In the genomic region with DNA sequence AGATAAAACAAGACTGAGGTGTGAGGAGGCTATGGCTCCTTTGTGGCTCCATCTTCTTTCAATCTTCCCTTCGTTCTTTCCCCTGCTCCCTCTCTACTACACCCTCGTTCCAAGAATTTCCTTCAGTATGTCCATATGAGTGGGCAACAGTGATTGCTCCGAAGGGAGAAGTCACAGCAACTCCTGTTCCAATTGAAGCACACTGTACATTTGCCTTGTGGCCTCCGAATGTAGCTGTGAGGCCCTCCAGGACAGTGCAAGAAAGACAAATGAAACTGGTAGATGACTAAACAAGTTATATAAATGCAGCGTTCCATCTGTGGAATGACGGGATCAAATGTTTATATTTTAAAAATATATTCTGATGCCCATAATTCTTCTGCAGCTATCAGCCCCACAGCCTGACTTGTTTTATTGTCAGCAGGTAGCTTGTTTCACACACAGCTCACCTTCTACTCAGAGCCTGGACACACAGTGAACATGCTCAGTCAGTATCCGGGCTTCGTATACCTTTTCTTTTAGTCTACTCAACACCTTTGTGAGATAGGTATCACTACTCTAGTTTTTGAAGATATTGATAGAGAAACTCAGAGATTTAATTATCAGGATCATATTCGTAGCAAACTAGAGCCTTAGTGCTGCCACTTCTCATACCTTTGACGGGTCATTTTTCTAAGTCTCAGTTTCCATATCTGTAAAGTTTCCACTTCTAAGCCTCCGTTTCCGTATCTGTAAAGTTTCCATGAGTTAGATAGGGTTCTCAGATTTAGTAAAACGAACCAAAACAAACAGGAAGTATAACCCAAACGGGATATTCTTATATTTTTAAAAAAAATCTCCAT, we compare ENCODE assay signal across 8 cellular contexts. TPM values are rescaled to one million over a fixed set of nuclear protein-coding genes. Genes with fewer than 3 reads are reported as not detected.
DNase-seq lines count a peak whose midpoint lies in the region; ATAC-seq and TF ChIP-seq lines count a peak whose summit lies in the region.

No MANE protein-coding gene starts in this region.

- H3K27ac ChIP-seq in DOHH2 (ENCODE audit: low read depth, low read length) (peak overlapping the region; percentile 82), adrenal gland (peak overlapping the region; percentile 62 to 97 (median 94)), muscle layer of colon (ENCODE audit: low read depth, low read length) (peak overlapping the region; percentile 84)

- peak overlapping the region; percentile 79 for H3K4me3 ChIP-seq in DOHH2 (ENCODE audit: low read length)
- peak overlapping the region in 2 of 4 donors; percentile 82 to 98 for H3K4me3 ChIP-seq in adrenal gland
- H3K4me3 ChIP-seq in muscle layer of colon (ENCODE audit: low read depth in 1 of 2, low read length in 2 of 2) = no peak overlapping the region
- H3K4me3 ChIP-seq in H7 (ENCODE audit: insufficient read depth, low read depth, low read length) = no peak overlapping the region; the same call in 1 of the 2 replicates

- peak; percentile 21 for ATAC-seq in HG02973 (IDR thresholded peaks at IDR 0.05; ENCODE audit: unreplicated experiment)
- no peak for ATAC-seq in GM19324 (IDR thresholded peaks at IDR 0.05; ENCODE audit: low FRiP score, unreplicated experiment)

- H3K4me1 ChIP-seq in DOHH2 (ENCODE audit: control insufficient read depth, low read length) (peaks cover 20% of the 10 kb centered on the region), adrenal gland (replicated peaks in 1 of 2) (peaks cover 0 to 22% of the 10 kb centered on the region in 2 donors), muscle layer of colon (ENCODE audit: insufficient read depth, low read length) (peaks cover 6% of the 10 kb centered on the region)

- TF ChIP-seq POLR2A in adrenal gland (IDR thresholded peaks at IDR 0.05) = no peak

- TF ChIP-seq CTCF in DOHH2 (IDR thresholded peaks at IDR 0.05; ENCODE audit: low read depth, low read length, poor library complexity, severe bottlenecking) (no peak), adrenal gland (IDR thresholded peaks at IDR 0.05) (no peak)

- H3K9me3 ChIP-seq in DOHH2 (ENCODE audit: control insufficient read depth, insufficient read depth, low read length) = 0 out of 2 replicates have a peak, but pooled peaks cover 3% of the 10 kb centered on the region
- no peaks in the 10 kb centered on the region for H3K9me3 ChIP-seq in adrenal gland (replicated peaks in 1 of 3)
- no peaks in the 10 kb centered on the region for H3K9me3 ChIP-seq in muscle layer of colon (ENCODE audit: low read length)

- no peak for DNase-seq in adrenal gland
- DNase-seq in H7 = no peak
- DNase-seq in KG1 (lab: John Stamatoyannopoulos, UW) = no peak
- DNase-seq in LoVo (ENCODE audit: low spot score) = no peak

- H3K9me2 ChIP-seq in DOHH2 (replicated peaks; ENCODE audit: control insufficient read depth, low read length) = no peaks in the 10 kb centered on the region

- peaks cover 11% of the 10 kb centered on the region for H3F3A ChIP-seq in DOHH2 (ENCODE audit: control insufficient read depth, insufficient read depth)

- WGBS in adrenal gland, 4 donors = 67 to 73% (median 69%) methylated on average over 14 of the region's 14 CpGs

- peaks cover 44% of the 10 kb centered on the region for H3K79me2 ChIP-seq in DOHH2 (ENCODE audit: control insufficient read depth, low read length)

- H3K27me3 ChIP-seq in DOHH2 (ENCODE audit: control insufficient read depth, low read length) = no peaks in the 10 kb centered on the region
- H3K27me3 ChIP-seq in adrenal gland = no peaks in the 10 kb centered on the region
- H3K27me3 ChIP-seq in muscle layer of colon (ENCODE audit: control insufficient read depth in 1 of 2, insufficient read depth in 2 of 2, low read length in 2 of 2) = no peaks in the 10 kb centered on the region
- no peaks in the 10 kb centered on the region for H3K27me3 ChIP-seq in H7 (ENCODE audit: control insufficient read depth, insufficient read depth, low read length)

- H3K9ac ChIP-seq in muscle layer of colon (ENCODE audit: low read length) = no peak overlapping the region

- intact Hi-C loops in adrenal gland (cut with DNase I) = no loop called here

- H3K4me2 ChIP-seq in DOHH2 (ENCODE audit: low read length) = peak overlapping the region; percentile 84

- no peaks in the 10 kb centered on the region for H4K20me1 ChIP-seq in DOHH2 (ENCODE audit: control insufficient read depth, insufficient read depth, low read depth, low read length)

- peaks cover 25% of the 10 kb centered on the region for H3K36me3 ChIP-seq in DOHH2 (ENCODE audit: control insufficient read depth, low read length)
- no peaks in the 10 kb centered on the region for H3K36me3 ChIP-seq in adrenal gland (replicated peaks in 1 of 2)
- H3K36me3 ChIP-seq in muscle layer of colon (ENCODE audit: insufficient read depth, low read length) = no peaks in the 10 kb centered on the region
- H3K36me3 ChIP-seq in H7 (replicated peaks; ENCODE audit: control insufficient read depth, insufficient read depth, low read length) = no peaks in the 10 kb centered on the region

RNA-seq across cellular contexts. Expression of gene FOXN2, which starts 1.2 kb away (rescaled TPM):
- 10 to 100 TPM; 10.1 to 35.9 (median 19.0) TPM for total RNA-seq in adrenal gland
- polyA plus RNA-seq in adrenal gland = 10 to 100 TPM in 1 of 3 donors, 1 to 10 TPM in 2; 2.3 to 11.2 (median 2.7) TPM
- 25.7 and 26.9 TPM in 2 replicates for total RNA-seq in H7 (2014; rRNA removed; shearing (Covaris generic))
